In the genomic region with DNA sequence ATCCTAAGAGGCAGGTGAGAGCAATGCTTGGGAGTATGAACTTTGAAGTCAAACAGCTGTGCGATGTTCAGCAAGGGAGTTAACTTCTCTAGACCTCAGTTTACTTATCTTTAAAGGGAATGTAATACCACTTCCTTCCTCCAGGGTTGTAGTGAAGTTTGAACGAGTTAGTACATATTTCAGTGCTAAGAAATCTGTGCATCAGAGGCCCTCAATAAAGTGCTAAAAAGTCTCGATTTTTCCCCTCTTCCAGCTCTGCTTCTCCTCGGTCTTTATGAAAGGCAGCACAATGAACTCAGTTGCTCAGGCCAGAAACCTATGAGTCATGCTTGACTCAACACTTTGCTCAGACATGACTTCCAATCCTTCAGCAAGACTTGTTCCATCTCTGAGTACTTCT, we compare ENCODE assay signal across 9 cellular contexts.
DNase-seq lines count a peak whose midpoint lies in the region; ATAC-seq and TF ChIP-seq lines count a peak whose summit lies in the region.
"Had no signal": no experiment of that assay in that cellular context is flagged by ENCODE, and none has a peak within 500 bp of the region (broad histone marks: within the 10 kb centered on the region; RNA-seq: fewer than 3 reads in every experiment).

No MANE protein-coding gene starts in this region.

- ATAC-seq in activated CD4-positive, CD25-positive, alpha-beta regulatory T cell treated with anti-CD3 and anti-CD28 coated beads, Interleukin-2, amount 50 U/mL, for 24 hours, result peak; percentile 63 to 64
- peak; percentile 50 for ATAC-seq in HG03432 (IDR thresholded peaks at IDR 0.05; ENCODE audit: unreplicated experiment)

- DNase-seq in activated CD4-positive, CD25-positive, alpha-beta regulatory T cell (lab: John Stamatoyannopoulos, UW), result no peak
- DNase-seq in brain microvascular endothelial cell (peak; percentile 91), skeletal muscle cell (ENCODE audit: low read depth) (peak; percentile 77), hepatic stellate cell (ENCODE audit: low spot score) (no peak), NCI-H1092 (lab: John Stamatoyannopoulos, UW) (no peak)
- DNase-seq in activated T-cell treated with anti-CD3 and anti-CD28 coated beads, Interleukin-2, amount 50 U/mL, for 48 hours, result no peak

- H3K4me3 ChIP-seq in brain microvascular endothelial cell (ENCODE audit: low read depth, low read length), result no peak overlapping the region
- no peak overlapping the region for H3K4me3 ChIP-seq in skeletal muscle cell (ENCODE audit: low read depth, low read length)
- H3K4me3 ChIP-seq: BLaER1 treated with 17β-estradiol and CSF1 and Interleukin-3, amounts not matched to agents 10 nM and 100 nM had no signal

- H3K27me3 ChIP-seq in brain microvascular endothelial cell (replicated peaks), result no peaks in the 10 kb centered on the region
- H3K27me3 ChIP-seq: BLaER1 treated with 17β-estradiol and CSF1 and Interleukin-3, amounts not matched to agents 10 nM and 100 nM had no signal

- no peak overlapping the region for H3K27ac ChIP-seq in brain microvascular endothelial cell
- H3K27ac ChIP-seq: BLaER1 treated with 17β-estradiol and CSF1 and Interleukin-3, amounts not matched to agents 10 nM and 100 nM had no signal

- no peaks in the 10 kb centered on the region for H3K36me3 ChIP-seq in brain microvascular endothelial cell (replicated peaks)
- H3K36me3 ChIP-seq: BLaER1 treated with 17β-estradiol and CSF1 and Interleukin-3, amounts not matched to agents 10 nM and 100 nM had no signal

- peak; percentile 24 for TF ChIP-seq CTCF in brain microvascular endothelial cell (IDR thresholded peaks at IDR 0.05; ENCODE audit: low read depth, low read length, missing control alignments)

- in situ Hi-C loops in brain microvascular endothelial cell (cut with HindIII; ENCODE audit: low pct_ligation_motif_present, low sequenced_read_pairs), result no loop called here

Comparison
In these comparisons a context has a peak if more than half of its experiments do, and no peak if none do; other contexts are left out.
1. DNase-seq: peak in brain microvascular endothelial cell (single experiment) and skeletal muscle cell (single experiment); none in activated CD4-positive, CD25-positive, alpha-beta regulatory T cell (0 of 4), hepatic stellate cell (single experiment), activated T-cell treated with anti-CD3 and anti-CD28 coated beads, Interleukin-2, amount 50 U/mL, for 48 hours (0 of 2) and NCI-H1092 (single experiment).